In the genomic region with DNA sequence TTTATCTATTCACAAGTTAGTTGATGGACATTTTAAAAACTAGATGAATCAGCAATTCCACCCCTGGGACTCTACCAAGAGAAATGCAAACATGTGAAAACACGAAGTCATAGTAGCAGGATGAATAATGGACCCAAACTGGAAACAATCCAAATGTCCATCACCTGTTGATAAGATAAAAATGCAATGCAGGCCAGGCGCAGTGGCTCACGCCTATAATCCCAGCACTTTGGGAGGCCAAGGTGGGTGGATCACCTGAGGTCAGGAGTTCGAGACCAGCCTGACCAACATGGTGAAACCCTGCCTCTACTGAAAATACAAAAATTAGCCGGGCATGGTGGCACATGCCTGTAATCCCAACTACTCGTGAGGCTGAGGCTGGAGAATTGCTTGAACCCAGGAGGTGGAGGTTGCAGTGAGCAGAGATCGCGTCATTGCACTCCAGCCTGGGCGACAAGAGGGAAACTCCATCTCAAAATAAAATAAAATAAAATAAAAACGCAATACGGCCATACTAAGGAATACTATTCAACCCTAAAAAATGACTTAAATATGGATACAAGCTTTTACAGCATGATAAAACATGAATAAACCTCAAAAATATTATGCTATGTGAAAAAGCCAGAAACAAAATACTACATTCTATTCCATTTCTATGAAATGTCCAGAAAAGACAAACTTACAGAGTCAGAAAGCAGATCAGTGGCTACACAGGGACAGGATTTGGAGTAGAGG, we compare ENCODE assay signal across 8 cellular contexts.
A peak's percentile ranks its signal among the peaks of the same experiment; 100 is the strongest.
DNase-seq lines count a peak whose midpoint lies in the region; ATAC-seq, FAIRE-seq and TF ChIP-seq lines count a peak whose summit lies in the region.
"Not testable (repeated sequence)": the region's sequence is repeated elsewhere in the genome, so short reads cannot be mapped to it uniquely, and the experiment has no call there.

No MANE protein-coding gene starts in this region.

- H3K4me3 ChIP-seq in A549; LNCaP clone FGC (ENCODE audit: low read depth, low read length); K562; bronchial epithelial cell (ENCODE audit: low read depth, low read length); right lobe of liver: not testable (repeated sequence)

- not testable (repeated sequence) for H3K79me2 ChIP-seq in K562 (ENCODE audit: control insufficient read depth, insufficient read depth, low read length)

- FAIRE-seq in A549 (lab: Jason Lieb, UNC); bronchial epithelial cell (lab: Jason Lieb, UNC): not testable (repeated sequence)
- FAIRE-seq in K562 (lab: Jason Lieb, UNC), result peak; percentile 95

- H2AFZ ChIP-seq in K562 (ENCODE audit: low read depth, low read length), result peak overlapping the region; percentile 12; the same call in 1 of the 2 replicates

- not testable (repeated sequence) for H3K4me1 ChIP-seq in A549; K562 (replicated peaks in 1 of 2; ENCODE audit: control insufficient read depth in 2 of 2, insufficient read depth in 2 of 2, low read length in 2 of 2); right lobe of liver

- 78% methylated on average over 11 of the region's 11 CpGs for WGBS in A549 (ENCODE audit: missing lambda C conversion rate)
- 37% methylated on average over 11 of the region's 11 CpGs for WGBS in K562 (ENCODE audit: insufficient coverage, low coverage, missing lambda C conversion rate)
- 73% methylated on average over 8 of the region's 11 CpGs for WGBS in right lobe of liver (ENCODE audit: insufficient coverage, low coverage, low lambda C conversion rate, missing lambda C conversion rate)

- ATAC-seq in A549, result not testable (repeated sequence)
- ATAC-seq in K562 (peak; percentile 87), right lobe of liver (peak in 3 of 4 donors; percentile 58 to 80 (median 75))

- not testable (repeated sequence) for TF ChIP-seq POLR2A in A549 (IDR thresholded peaks at IDR 0.05; ENCODE audit: low read length); K562 (conservative IDR thresholded peaks at IDR 0.05); right lobe of liver (IDR thresholded peaks at IDR 0.05)

- DNase-seq in A549 (ENCODE audit: low read depth in 1 of 2, low spot score in 1 of 2), result peak in 1 of 2 experiments; percentile 21
- peak; percentile 50 for DNase-seq in LNCaP clone FGC (ENCODE audit: low read depth)
- peak; percentile 81 for DNase-seq in RWPE1 (ENCODE audit: low spot score)
- DNase-seq in K562 (ENCODE audit: extremely low read depth in 1 of 4, low spot score in 3 of 4), result peak; percentile 48 to 90 (median 66)
- DNase-seq in bronchial epithelial cell (ENCODE audit: low read depth), result peak; percentile 94
- DNase-seq in epithelial cell of prostate (ENCODE audit: low read depth, low spot score), result peak; percentile 74
- peak; percentile 73 for DNase-seq in iris pigment epithelial cell (ENCODE audit: low read depth)
- not testable (repeated sequence) for DNase-seq in right lobe of liver

- intact Hi-C loops in K562 (cut with micrococcal nuclease); right lobe of liver (cut with DNase I): not testable (repeated sequence)

- peak overlapping the region in 1 of 2 experiments; percentile 41; a peak in 1 of 4 replicates for H3K9ac ChIP-seq in K562 (ENCODE audit: insufficient read depth in 1 of 2, low read depth in 2 of 2, low read length in 2 of 2)

- in situ Hi-C loops in K562 (cut with MboI), result not testable (repeated sequence)

- H3K27ac ChIP-seq in A549; K562 (ENCODE audit: extremely low read depth, low read depth, low read length); epithelial cell of prostate; right lobe of liver: not testable (repeated sequence)
- peak overlapping the region; percentile 50; the same call in 1 of the 2 replicates for H3K27ac ChIP-seq in RWPE1

- not testable (repeated sequence) for TF ChIP-seq RAD21 in A549 (conservative IDR thresholded peaks at IDR 0.05 in 1 of 2, IDR thresholded peaks at IDR 0.05 in 1 of 2); K562 (CRISPR knock-in tag; conservative IDR thresholded peaks at IDR 0.05 in 1 of 2, IDR thresholded peaks at IDR 0.05 in 1 of 2)

- H3K27me3 ChIP-seq in K562 (ENCODE audit: control insufficient read depth in 2 of 2, insufficient read depth in 2 of 2, low read length in 2 of 2); bronchial epithelial cell (ENCODE audit: control insufficient read depth, insufficient read depth, low read length); right lobe of liver: not testable (repeated sequence)

- TF ChIP-seq EP300 in A549 (IDR thresholded peaks at IDR 0.05), result not testable (repeated sequence)
- peak; percentile 62; the same call in 1 of the 2 replicates for TF ChIP-seq EP300 in K562 (IDR thresholded peaks at IDR 0.05; ENCODE audit: low read length)

- CTCF ChIA-PET in A549 (lab: Yijun Ruan, JAX); RWPE1 (lab: Yijun Ruan, JAX); K562 (lab: Yijun Ruan, JAX; ENCODE audit: low intra/inter-chr PET ratio): not testable (repeated sequence)

- not testable (repeated sequence) for H3K9me3 ChIP-seq in A549; K562 (replicated peaks; ENCODE audit: control insufficient read depth, insufficient read depth, low read depth, low read length); right lobe of liver

- BruUV-seq in K562 (replicated peaks; lab: Mats Ljungman, UMichigan), result not testable (repeated sequence)

- H3K36me3 ChIP-seq in K562 (ENCODE audit: control insufficient read depth, insufficient read depth, low read length); bronchial epithelial cell (ENCODE audit: control insufficient read depth, insufficient read depth, low read length); right lobe of liver: not testable (repeated sequence)

- not testable (repeated sequence) for H3K4me2 ChIP-seq in A549; K562 (ENCODE audit: insufficient read depth, low read length)

- TF ChIP-seq CTCF in A549 (IDR thresholded peaks at IDR 0.05); LNCaP clone FGC (IDR thresholded peaks at IDR 0.05; ENCODE audit: control insufficient read depth, extremely low read depth, insufficient read depth); RWPE1 (conservative IDR thresholded peaks at IDR 0.05; ENCODE audit: low read depth); K562 (IDR thresholded peaks at IDR 0.05 in 2 of 3, conservative IDR thresholded peaks at IDR 0.05 in 1 of 3; ENCODE audit: insufficient read depth in 2 of 3, low read depth in 1 of 3, low read length in 3 of 3); bronchial epithelial cell (IDR thresholded peaks at IDR 0.05; ENCODE audit: insufficient read depth, low read length, severe bottlenecking); right lobe of liver (IDR thresholded peaks at IDR 0.05): not testable (repeated sequence)

- H3K9me1 ChIP-seq in K562 (ENCODE audit: control insufficient read depth, insufficient read depth, low read length), result not testable (repeated sequence)

- H4K20me1 ChIP-seq in K562 (replicated peaks; ENCODE audit: control insufficient read depth, insufficient read depth, low read length), result not testable (repeated sequence)

- POLR2A ChIA-PET in A549 (lab: Yijun Ruan, JAX); RWPE1 (lab: Yijun Ruan, JAX; ENCODE audit: low non-redundant PET); K562 (lab: Yijun Ruan, JAX): not testable (repeated sequence)

TF ChIP-seq in A549, 52 proteins besides CTCF, POLR2A, EP300 and RAD21:
- peak; percentile 87 for TF ChIP-seq MAFK (IDR thresholded peaks at IDR 0.05; ENCODE audit: partially characterized antibody)

TF ChIP-seq in K562, 482 proteins besides CTCF, POLR2A, EP300 and RAD21 (continues in another document):
- TF ChIP-seq ZNF316 (IDR thresholded peaks at IDR 0.05), result peak; percentile 100
- TF ChIP-seq, protein P1, sequence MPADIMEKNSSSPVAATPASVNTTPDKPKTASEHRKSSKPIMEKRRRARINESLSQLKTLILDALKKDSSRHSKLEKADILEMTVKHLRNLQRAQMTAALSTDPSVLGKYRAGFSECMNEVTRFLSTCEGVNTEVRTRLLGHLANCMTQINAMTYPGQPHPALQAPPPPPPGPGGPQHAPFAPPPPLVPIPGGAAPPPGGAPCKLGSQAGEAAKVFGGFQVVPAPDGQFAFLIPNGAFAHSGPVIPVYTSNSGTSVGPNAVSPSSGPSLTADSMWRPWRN (IDR thresholded peaks at IDR 0.05; ENCODE audit: low read depth), result peak; percentile 84
- TF ChIP-seq CEBPG (CRISPR knock-in tag; IDR thresholded peaks at IDR 0.05), result peak; percentile 33; the same call in 1 of the 2 replicates
- TF ChIP-seq CEBPG (tag; conservative IDR thresholded peaks at IDR 0.05 in 1 of 2, IDR thresholded peaks at IDR 0.05 in 1 of 2), result 0 out of 4 replicates have a peak, but pooled peaks of 1 of the 2 experiments have one; percentile 1
- TF ChIP-seq CBX1 (IDR thresholded peaks at IDR 0.05; ENCODE audit: low read depth), result 0 out of 2 replicates have a peak, but pooled peaks have one; percentile 24
- TF ChIP-seq TRIM24 (IDR thresholded peaks at IDR 0.05), result peak; percentile 63 to 81; a peak in 2 of 4 replicates
- TF ChIP-seq BCOR (IDR thresholded peaks at IDR 0.05), result peak; percentile 94
- TF ChIP-seq GATA2 (CRISPR knock-in tag; IDR thresholded peaks at IDR 0.05), result peak; percentile 86
- peak; percentile 100 for TF ChIP-seq C11orf30 (IDR thresholded peaks at IDR 0.05; ENCODE audit: low read depth)
- peak; percentile 40; the same call in 1 of the 2 replicates for TF ChIP-seq BHLHE40 (IDR thresholded peaks at IDR 0.05; ENCODE audit: low read length)
- TF ChIP-seq SMARCC2 (IDR thresholded peaks at IDR 0.05; ENCODE audit: low read depth), result peak; percentile 85
- peak; percentile 54 to 63; a peak in 1 of 4 replicates for TF ChIP-seq TEAD1 (CRISPR knock-in tag; IDR thresholded peaks at IDR 0.05)
- TF ChIP-seq KDM1A (IDR thresholded peaks at IDR 0.05), result peak; percentile 83 to 90
- peak; percentile 83 for TF ChIP-seq CC2D1A (IDR thresholded peaks at IDR 0.05)
- TF ChIP-seq ADNP (tag; IDR thresholded peaks at IDR 0.05), result peak; percentile 99
- peak; percentile 94 for TF ChIP-seq NFE2 (IDR thresholded peaks at IDR 0.05; ENCODE audit: low read depth)
- TF ChIP-seq JUN (IDR thresholded peaks at IDR 0.05; ENCODE audit: borderline replicate concordance, low read depth, low read length), result 0 out of 2 replicates have a peak, but pooled peaks have one; percentile 26
- TF ChIP-seq JUN (CRISPR knock-in tag; IDR thresholded peaks at IDR 0.05; ENCODE audit: borderline replicate concordance), result not testable (repeated sequence)
